In the genomic region with DNA sequence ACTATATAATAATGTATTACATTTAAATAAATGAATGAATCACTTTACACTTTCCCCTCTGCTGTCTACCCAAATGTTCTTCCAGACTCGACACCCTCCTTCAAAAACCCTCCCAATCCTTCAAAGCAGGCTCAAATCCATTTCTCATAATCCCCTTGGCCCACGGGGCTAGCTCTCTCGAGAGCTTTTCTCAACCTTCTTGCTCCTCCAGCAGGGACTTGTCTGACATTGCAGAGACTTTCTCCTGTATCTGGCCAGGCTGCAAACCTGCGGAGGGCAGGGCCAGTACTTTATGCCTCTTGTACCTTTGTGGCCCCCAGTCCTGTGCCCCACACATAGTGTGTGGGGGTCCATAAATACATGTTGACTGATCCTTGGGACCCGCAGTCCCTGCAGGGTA, we compare ENCODE assay signal across 1 cellular context.
TF ChIP-seq lines count a peak whose summit lies in the region.

No MANE protein-coding gene starts in this region.

TF ChIP-seq in K562, 482 proteins besides CTCF, POLR2A, EP300 and RAD21:
- TF ChIP-seq KLF16 (IDR thresholded peaks at IDR 0.05) (no peak), ZKSCAN8 (CRISPR knock-in tag; IDR thresholded peaks at IDR 0.05) (no peak), ZBTB7A (IDR thresholded peaks at IDR 0.05; ENCODE audit: borderline replicate concordance, control insufficient read depth, low read depth, low read length) (no peak), ZNF212 (CRISPR knock-in tag; IDR thresholded peaks at IDR 0.05) (no peak), KLF1 (tag; IDR thresholded peaks at IDR 0.05) (no peak), HDAC2 (IDR thresholded peaks at IDR 0.05) (no peak), ZNF445 (CRISPR knock-in tag; IDR thresholded peaks at IDR 0.05; ENCODE audit: low read depth) (no peak), ZNF282 (CRISPR knock-in tag; IDR thresholded peaks at IDR 0.05) (no peak)
